Comparison of ENCODE assay signal across 8 cellular contexts in genomic region chr16:56357765-56358322, GRCh38.
DNase-seq lines count a peak whose midpoint lies in the region; ATAC-seq and TF ChIP-seq lines count a peak whose summit lies in the region.

No MANE protein-coding gene starts in this region.

- no peaks in the 10 kb centered on the region for H3K27me3 ChIP-seq in brain microvascular endothelial cell (replicated peaks)

- H3K36me3 Mint-ChIP-seq in IgD-negative memory B cell (peaks cover 4% of the 10 kb centered on the region), mesothelial cell of epicardium (peaks cover 9% of the 10 kb centered on the region)

- H3K9me3 Mint-ChIP-seq in IgD-negative memory B cell (no peaks in the 10 kb centered on the region), mesothelial cell of epicardium (no peaks in the 10 kb centered on the region)

- in situ Hi-C loops in brain microvascular endothelial cell (cut with HindIII; ENCODE audit: low pct_ligation_motif_present, low sequenced_read_pairs) = no loop called here

- DNase-seq in AG08396 (ENCODE audit: low spot score) (peak; percentile 8), brain microvascular endothelial cell (no peak), mesothelial cell of epicardium (ENCODE audit: low spot score in 2 of 2, unreplicated experiment in 2 of 2) (peak in 1 of 2 experiments; percentile 36), NCI-H1694 (lab: John Stamatoyannopoulos, UW) (no peak), UCSD-AML1 (lab: John Stamatoyannopoulos, UW; ENCODE audit: unreplicated experiment) (no peak)
- DNase-seq in NK-92 treated with Interleukin-12 subunit alpha and Interleukin-12 subunit beta, amount 100 ng/mL, for 24 hours (lab: John Stamatoyannopoulos, UW) = no peak

- TF ChIP-seq CTCF in brain microvascular endothelial cell (IDR thresholded peaks at IDR 0.05; ENCODE audit: low read depth, low read length, missing control alignments) = peak; percentile 27
- TF ChIP-seq CTCF in mesothelial cell of epicardium (IDR thresholded peaks at IDR 0.05; ENCODE audit: unreplicated experiment) = no peak

- H3K4me1 Mint-ChIP-seq in IgD-negative memory B cell = peaks cover 12 to 27% (median 16%) of the 10 kb centered on the region in 3 donors
- peaks cover 33% of the 10 kb centered on the region for H3K4me1 Mint-ChIP-seq in mesothelial cell of epicardium

- H3K4me3 Mint-ChIP-seq in IgD-negative memory B cell = peak overlapping the region in 3 of 4 donors; percentile 73 to 96 (median 76)
- H3K4me3 Mint-ChIP-seq in mesothelial cell of epicardium = peak overlapping the region; percentile 28

- peaks cover 5% of the 10 kb centered on the region for H3K36me3 ChIP-seq in brain microvascular endothelial cell (replicated peaks)

- H3K4me3 ChIP-seq in brain microvascular endothelial cell (ENCODE audit: low read depth, low read length) = no peak overlapping the region

- H3K27ac Mint-ChIP-seq in IgD-negative memory B cell (peak overlapping the region in 2 of 3 donors; percentile 35 to 77), mesothelial cell of epicardium (peak overlapping the region; percentile 83)

- peak overlapping the region; percentile 75 for H3K27ac ChIP-seq in brain microvascular endothelial cell

- no peak for ATAC-seq in GM18870 (IDR thresholded peaks at IDR 0.05; ENCODE audit: unreplicated experiment)

- H3K27me3 Mint-ChIP-seq in IgD-negative memory B cell = no peaks in the 10 kb centered on the region
- no peaks in the 10 kb centered on the region for H3K27me3 Mint-ChIP-seq in mesothelial cell of epicardium (ENCODE audit: low read depth)
